In genomic region chr2:68463287-68463877, GRCh38 we compare ENCODE assay signal across 8 cellular contexts. TPM values are rescaled to one million over a fixed set of nuclear protein-coding genes. Genes with fewer than 3 reads are reported as not detected.
DNase-seq lines count a peak whose midpoint lies in the region; ATAC-seq and TF ChIP-seq lines count a peak whose summit lies in the region.

No MANE protein-coding gene starts in this region.

- no peaks in the 10 kb centered on the region for H3K27me3 ChIP-seq in RWPE2 (ENCODE audit: insufficient read depth, poor library complexity, severe bottlenecking)
- H3K27me3 ChIP-seq in prostate gland (replicated peaks; ENCODE audit: insufficient read depth) = no peaks in the 10 kb centered on the region

- H3K4me3 ChIP-seq in RWPE2 (ENCODE audit: severe bottlenecking) (no peak overlapping the region), fibroblast of mammary gland (ENCODE audit: control insufficient read depth, low read depth, low read length) (no peak overlapping the region), prostate gland (no peak overlapping the region)

- H3K36me3 ChIP-seq in RWPE2 (ENCODE audit: low read depth) (no peaks in the 10 kb centered on the region; the same call in 1 of the 2 replicates), prostate gland (no peaks in the 10 kb centered on the region)

- 0% methylated on average over 1 of the region's 1 CpG for WGBS in prostate gland

- H3K9me3 ChIP-seq in RWPE2 (ENCODE audit: severe bottlenecking) (peaks cover 2% of the 10 kb centered on the region), prostate gland (no peaks in the 10 kb centered on the region)

- no peak for ATAC-seq in RWPE2 (ENCODE audit: low read depth)

- TF ChIP-seq CTCF in RWPE2 (IDR thresholded peaks at IDR 0.05; ENCODE audit: poor library complexity, severe bottlenecking) = peak; percentile 89
- peak; percentile 79 for TF ChIP-seq CTCF in fibroblast of mammary gland (conservative IDR thresholded peaks at IDR 0.05; ENCODE audit: control insufficient read depth, insufficient read depth, low read depth, low read length)
- peak in 3 of 4 experiments; percentile 62 to 76 (median 74) for TF ChIP-seq CTCF in prostate gland (IDR thresholded peaks at IDR 0.05)

- intact Hi-C loops in prostate gland (cut with DNase I) = no loop called here

- H3K27ac ChIP-seq in RWPE2 (ENCODE audit: poor library complexity, severe bottlenecking) (no peak overlapping the region), prostate gland (no peak overlapping the region), substantia nigra (ENCODE audit: low read depth, low read length, poor library complexity, severe bottlenecking) (no peak overlapping the region)

- H3K4me1 ChIP-seq in RWPE2 (ENCODE audit: insufficient read depth, poor library complexity, severe bottlenecking) (peaks cover 10% of the 10 kb centered on the region), prostate gland (replicated peaks) (peaks cover 3% of the 10 kb centered on the region)

- DNase-seq in DMS53 (lab: John Stamatoyannopoulos, UW) = peak; percentile 73
- DNase-seq in KG1 (lab: John Stamatoyannopoulos, UW) = peak; percentile 18
- no peak for DNase-seq in RWPE2 (ENCODE audit: low spot score)
- DNase-seq in fibroblast of mammary gland (ENCODE audit: low read depth) = peak; percentile 67
- DNase-seq in prostate gland (ENCODE audit: low spot score) = no peak
- no peak for DNase-seq in substantia nigra (lab: John Stamatoyannopoulos, UW)
- DNase-seq in ureter (ENCODE audit: low spot score) = no peak
- no peak for DNase-seq in cortex of kidney (lab: John Stamatoyannopoulos, UW)

- no peak for TF ChIP-seq POLR2A in prostate gland (IDR thresholded peaks at IDR 0.05)

RNA-seq across cellular contexts. Expression of gene FBXO48, which starts 3.7 kb away (rescaled TPM):
- under 1 TPM; 0.77 to 0.85 TPM for total RNA-seq in prostate gland
- total RNA-seq in ureter = 0.96 TPM

RNA-seq across cellular contexts. Expression of gene APLF, which starts 4.0 kb away (rescaled TPM):
- 10 to 100 TPM in 1 of 2 donors, 1 to 10 TPM in 1; 7.3 to 10.2 TPM for total RNA-seq in prostate gland
- 8.9 TPM for total RNA-seq in ureter

Comparison
In these comparisons a context has a peak if more than half of its experiments do, and no peak if none do; other contexts are left out.
1. DNase-seq: peak in DMS53 (single experiment), KG1 (single experiment) and fibroblast of mammary gland (single experiment); none in RWPE2 (single experiment), prostate gland (single experiment), substantia nigra (0 of 49), ureter (single experiment) and cortex of kidney (single experiment).
2. Peak in every context shown above with its lines, with median percentiles within 50 percentile points of each other: CTCF ChIP-seq.